Comparison of ENCODE assay signal across 7 cellular contexts in the genomic region with DNA sequence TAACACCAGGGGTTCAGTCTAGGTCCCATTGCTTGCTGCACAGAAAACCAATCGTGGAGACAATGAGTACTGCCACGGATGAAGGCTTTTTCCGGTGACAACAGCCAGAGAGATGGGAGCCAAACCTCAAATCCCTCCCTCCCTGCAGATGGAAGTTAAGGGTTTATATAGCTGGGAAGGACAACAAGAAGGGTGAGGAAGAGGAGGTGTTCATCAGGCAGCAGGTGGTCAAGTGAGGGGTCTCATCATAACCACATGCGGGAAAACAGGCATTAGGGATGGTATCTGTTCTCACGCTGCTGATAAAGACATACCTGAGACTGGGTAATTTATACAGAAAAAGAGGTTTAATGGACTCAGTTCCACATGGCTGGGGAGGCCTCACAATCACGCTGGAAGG.
"Had no signal": no experiment of that assay in that cellular context is flagged by ENCODE, and none has a peak within 500 bp of the region (broad histone marks: within the 10 kb centered on the region; RNA-seq: fewer than 3 reads in every experiment).

No MANE protein-coding gene starts in this region.

- DNase-seq: H9, HCEC 1CT, KBM-7 had no signal

- H3K4me3 ChIP-seq: GM23338 had no signal

- H3K4me2 ChIP-seq: GM23338 had no signal

- H3K27ac Mint-ChIP-seq: GM23338, H9 had no signal

- FAIRE-seq: H1, H54, HTR-8/SVneo had no signal

- H3K4me3 Mint-ChIP-seq: GM23338, H9 had no signal

- H2AFZ ChIP-seq: GM23338 had no signal

- ATAC-seq: GM23338 had no signal
